In genomic region chr18:61750840-61751668, GRCh38 we compare ENCODE assay signal across 18 cellular contexts.
DNase-seq lines count a peak whose midpoint lies in the region; ATAC-seq and TF ChIP-seq lines count a peak whose summit lies in the region.
"Had no signal": no experiment of that assay in that cellular context is flagged by ENCODE, and none has a peak within 500 bp of the region (broad histone marks: within the 10 kb centered on the region; RNA-seq: fewer than 3 reads in every experiment).

No MANE protein-coding gene starts in this region.

- H3K4me2 ChIP-seq in neural progenitor cell: no peak overlapping the region

- H3K27ac ChIP-seq in right atrium auricular region (no peak overlapping the region), neural progenitor cell (no peak overlapping the region)
- H3K27ac ChIP-seq: Peyer's patch had no signal

- no peak for DNase-seq in Right ventricle myocardium superior
- DNase-seq in right atrium auricular region (ENCODE audit: low spot score): no peak
- no peak for DNase-seq in left cardiac atrium
- DNase-seq in neural progenitor cell (ENCODE audit: low spot score): no peak
- no peak for DNase-seq in left lobe of liver (ENCODE audit: low spot score)
- no peak for DNase-seq in SW 1271 (lab: John Stamatoyannopoulos, UW)
- no peak for DNase-seq in MV-4-11 (lab: John Stamatoyannopoulos, UW)
- DNase-seq: BE2C, DND-41, NCI-H1105 treated with DMSO at 0.1 percent for 48 hours, NCI-H2081, NCI-H2171, NCI-H345, NCI-H524, NCI-H774 had no signal

- no peaks in the 10 kb centered on the region for H4K20me1 ChIP-seq in neural progenitor cell (ENCODE audit: low read depth)

- peaks cover 15% of the 10 kb centered on the region for H3K27me3 Mint-ChIP-seq in neural progenitor cell (ENCODE audit: insufficient read depth, low read depth)

- H3K79me2 ChIP-seq in neural progenitor cell (ENCODE audit: low read depth): no peaks in the 10 kb centered on the region

- no peaks in the 10 kb centered on the region for H3K27me3 ChIP-seq in right atrium auricular region
- no peaks in the 10 kb centered on the region for H3K27me3 ChIP-seq in neural progenitor cell
- H3K27me3 ChIP-seq: BE2C, Peyer's patch had no signal

- no peaks in the 10 kb centered on the region for H3F3A ChIP-seq in neural progenitor cell (ENCODE audit: low read depth)

- H3K4me1 ChIP-seq in right atrium auricular region (peaks cover 0 to 21% of the 10 kb centered on the region in 2 donors), neural progenitor cell (peaks cover 16% of the 10 kb centered on the region)
- H3K4me1 ChIP-seq: BE2C, Peyer's patch had no signal

- no peak overlapping the region for H2AFZ ChIP-seq in neural progenitor cell (replicated peaks)

- H3K4me1 Mint-ChIP-seq in neural progenitor cell: peaks cover 31% of the 10 kb centered on the region
- H3K4me1 Mint-ChIP-seq: IgD-negative memory B cell had no signal

- H3K4me3 ChIP-seq in right atrium auricular region (no peak overlapping the region), neural progenitor cell (no peak overlapping the region)
- H3K4me3 ChIP-seq: GM12878, Peyer's patch had no signal

- ATAC-seq in Right ventricle myocardium superior (ENCODE audit: poor library complexity) (peak; percentile 75), left cardiac atrium (peak; percentile 27 to 53), left lobe of liver (no peak)
- ATAC-seq: GM12878 had no signal

- H3K4me3 Mint-ChIP-seq in neural progenitor cell: no peak overlapping the region
- H3K4me3 Mint-ChIP-seq: IgD-negative memory B cell had no signal

- intact Hi-C loops in Right ventricle myocardium superior (cut with DNase I) (loop anchor here (10.0 kb wide), 1 partner anchor 56 kb away; no protein-coding TSS in a partner anchor), left cardiac atrium (cut with DNase I) (no loop called here)

- no peaks in the 10 kb centered on the region for H3K9me3 ChIP-seq in right atrium auricular region
- no peaks in the 10 kb centered on the region for H3K9me3 ChIP-seq in neural progenitor cell (ENCODE audit: low read depth)
- H3K9me3 ChIP-seq: BE2C, Peyer's patch had no signal

- peak overlapping the region; percentile 67 for H3K27ac Mint-ChIP-seq in neural progenitor cell
- H3K27ac Mint-ChIP-seq: IgD-negative memory B cell had no signal

- TF ChIP-seq CTCF in right atrium auricular region (IDR thresholded peaks at IDR 0.05): no peak
- TF ChIP-seq CTCF in neural progenitor cell (IDR thresholded peaks at IDR 0.05): no peak

- H3K36me3 ChIP-seq in right atrium auricular region: no peaks in the 10 kb centered on the region
- no peaks in the 10 kb centered on the region for H3K36me3 ChIP-seq in neural progenitor cell
- H3K36me3 ChIP-seq: BE2C, Peyer's patch had no signal

- no peak overlapping the region for H3K9ac ChIP-seq in neural progenitor cell

- H3K36me3 Mint-ChIP-seq in neural progenitor cell: no peaks in the 10 kb centered on the region
- H3K36me3 Mint-ChIP-seq: IgD-negative memory B cell had no signal

- peaks cover 2% of the 10 kb centered on the region for H3K9me3 Mint-ChIP-seq in neural progenitor cell
